In genomic region chr3:142275856-142276255, GRCh38 we compare ENCODE assay signal across 11 cellular contexts. TPM values are rescaled to one million over a fixed set of nuclear protein-coding genes. Genes with fewer than 3 reads are reported as not detected.
A peak's percentile ranks its signal among the peaks of the same experiment; 100 is the strongest.
DNase-seq lines count a peak whose midpoint lies in the region; ATAC-seq and TF ChIP-seq lines count a peak whose summit lies in the region.
"Had no signal": no experiment of that assay in that cellular context is flagged by ENCODE, and none has a peak within 500 bp of the region (broad histone marks: within the 10 kb centered on the region; RNA-seq: fewer than 3 reads in every experiment).

No MANE protein-coding gene starts in this region.

- DNase-seq in AG08395 (ENCODE audit: low spot score): peak; percentile 56
- peak; percentile 89 for DNase-seq in HS-5 (ENCODE audit: low read depth)
- DNase-seq in adrenal gland: no peak
- DNase-seq in left ventricle myocardium inferior: no peak
- DNase-seq in stimulated activated CD4-positive, alpha-beta T cell treated with anti-CD3 and anti-CD28 coated beads, Interleukin-12 subunit alpha, Interleukin-12 subunit beta, amount 100 ng/mL, for 4 hours: no peak
- no peak for DNase-seq in NCI-H1092 treated with DMSO at 0.1 percent for 48 hours (lab: John Stamatoyannopoulos, UW)
- DNase-seq: activated gamma-delta T cell, COR-L47, naive B cell had no signal

- H3K27me3 ChIP-seq in adrenal gland: no peaks in the 10 kb centered on the region
- H3K27me3 ChIP-seq in left ventricle myocardium inferior (ENCODE audit: low read depth): no peaks in the 10 kb centered on the region

- 15 to 33% (median 20%) methylated on average over 2 of the region's 2 CpGs for WGBS in adrenal gland, 4 donors

- no peak for TF ChIP-seq POLR2A in adrenal gland (IDR thresholded peaks at IDR 0.05)

- no peak for TF ChIP-seq CTCF in adrenal gland (IDR thresholded peaks at IDR 0.05)
- no peak for TF ChIP-seq CTCF in left ventricle myocardium inferior (IDR thresholded peaks at IDR 0.05; ENCODE audit: borderline replicate concordance)

- no peak overlapping the region for H3K4me3 ChIP-seq in adrenal gland
- no peak overlapping the region for H3K4me3 ChIP-seq in left ventricle myocardium inferior

- H3K4me1 ChIP-seq in adrenal gland (replicated peaks in 1 of 2) (peaks cover 11 to 28% of the 10 kb centered on the region in 2 donors), left ventricle myocardium inferior (peaks cover 21% of the 10 kb centered on the region)

- ATAC-seq in GM19463 (IDR thresholded peaks at IDR 0.05; ENCODE audit: unreplicated experiment) (no peak), GM21619 (IDR thresholded peaks at IDR 0.05; ENCODE audit: unreplicated experiment) (no peak)

- H3K27ac ChIP-seq in adrenal gland: peak overlapping the region in 3 of 5 donors; percentile 60 to 81 (median 74)
- peak overlapping the region; percentile 45 for H3K27ac ChIP-seq in left ventricle myocardium inferior (replicated peaks)

- intact Hi-C loops in adrenal gland (cut with DNase I): loop anchor here in 1 of 2 donors (10.0 kb wide), 2 partner anchors 91 to 151 kb away; no protein-coding TSS in a partner anchor
- intact Hi-C loops in left ventricle myocardium inferior (cut with micrococcal nuclease): loop anchor here (5.0 kb wide), 2 partner anchors 94 to 159 kb away; no protein-coding TSS in a partner anchor

- H3K9me3 ChIP-seq in adrenal gland (replicated peaks in 1 of 3): no peaks in the 10 kb centered on the region
- no peaks in the 10 kb centered on the region for H3K9me3 ChIP-seq in left ventricle myocardium inferior (replicated peaks)

- H3K36me3 ChIP-seq in adrenal gland (replicated peaks in 1 of 2) (no peaks in the 10 kb centered on the region), left ventricle myocardium inferior (no peaks in the 10 kb centered on the region)

RNA-seq across cellular contexts. Expression of gene GK5, which starts 50.5 kb away (rescaled TPM):
- total RNA-seq in adrenal gland (10 to 100 TPM; 22.3 to 46.1 (median 32.2) TPM), left ventricle myocardium inferior (8.4 TPM)
- polyA plus RNA-seq in adrenal gland: 10 to 100 TPM; 12.6 to 51.2 (median 16.7) TPM

Comparison
In these comparisons a context has a peak if more than half of its experiments do, and no peak if none do; other contexts are left out.
1. DNase-seq: peak in AG08395 (single experiment) and HS-5 (single experiment); none in adrenal gland (0 of 7), left ventricle myocardium inferior (single experiment), stimulated activated CD4-positive, alpha-beta T cell treated with anti-CD3 and anti-CD28 coated beads, Interleukin-12 subunit alpha, Interleukin-12 subunit beta, amount 100 ng/mL, for 4 hours (single experiment) and NCI-H1092 treated with DMSO at 0.1 percent for 48 hours (single experiment).